8 cellular contexts compared by ENCODE assay signal in the genomic region with DNA sequence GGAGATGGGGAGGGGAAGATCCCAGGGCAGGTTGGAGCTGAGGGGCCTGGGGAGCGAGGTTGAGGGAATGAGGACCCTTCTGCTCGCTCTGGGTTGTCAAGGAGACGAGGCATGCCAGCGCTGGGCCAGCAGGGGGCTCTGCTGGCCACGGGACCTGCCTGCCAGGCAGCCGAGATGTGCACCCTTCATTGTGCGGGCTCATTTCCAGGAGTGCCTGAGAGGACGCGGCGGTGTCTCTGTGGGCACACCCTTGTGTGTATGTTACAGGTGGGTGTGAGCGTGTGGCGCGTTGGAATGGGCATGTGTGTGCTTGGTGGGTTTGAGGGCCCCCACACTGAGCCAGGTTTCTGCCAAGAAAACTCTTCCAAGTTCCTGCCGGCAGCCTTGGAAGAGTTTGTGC. TPM values are rescaled to one million over a fixed set of nuclear protein-coding genes. Genes with fewer than 3 reads are reported as not detected.
DNase-seq lines count a peak whose midpoint lies in the region; TF ChIP-seq lines count a peak whose summit lies in the region.

No MANE protein-coding gene starts in this region.

- H3K4me3 ChIP-seq in SK-N-SH (ENCODE audit: low read depth in 2 of 2, low read length in 1 of 2) (no peak overlapping the region; a peak in 1 of 4 replicates), left ventricle myocardium inferior (peak overlapping the region; percentile 22), retinal pigment epithelial cell (ENCODE audit: low read length) (no peak overlapping the region)

- H3K9me3 ChIP-seq in SK-N-SH (no peaks in the 10 kb centered on the region), left ventricle myocardium inferior (replicated peaks) (no peaks in the 10 kb centered on the region)

- intact Hi-C loops in left ventricle myocardium inferior (cut with micrococcal nuclease): no loop called here

- peaks cover 5% of the 10 kb centered on the region for H3K4me1 Mint-ChIP-seq in activated naive CD8-positive, alpha-beta T cell treated with anti-CD3 and anti-CD28 coated beads for 36 hours

- H3K4me1 ChIP-seq in SK-N-SH (ENCODE audit: control insufficient read depth in 1 of 2, insufficient read depth in 2 of 2, low read depth in 1 of 2, low read length in 1 of 2): peaks cover 10 to 17% of the 10 kb centered on the region in 2 experiments; a peak in 2 of 4 replicates
- H3K4me1 ChIP-seq in left ventricle myocardium inferior: peaks cover 87% of the 10 kb centered on the region

- H3K9ac ChIP-seq in SK-N-SH: no peak overlapping the region

- no peak overlapping the region for H3K4me3 Mint-ChIP-seq in activated naive CD8-positive, alpha-beta T cell treated with anti-CD3 and anti-CD28 coated beads for 36 hours

- no peak overlapping the region for H3K27ac Mint-ChIP-seq in activated naive CD8-positive, alpha-beta T cell treated with anti-CD3 and anti-CD28 coated beads for 36 hours

- CTCF ChIA-PET in SK-N-SH (lab: Yijun Ruan, JAX): interaction anchor here (0.6 to 12.8 kb wide), 32 partner anchors 8 to 226 kb away, joined by 3 to 146 read pairs (median 4); partner anchors contain the start of genes ARHGAP23 and SOCS7

- peak; percentile 71 for DNase-seq in EL
- peak; percentile 60 for DNase-seq in M059J (ENCODE audit: low read depth)
- DNase-seq in SK-N-SH: peak; percentile 91
- DNase-seq in activated naive CD8-positive, alpha-beta T cell treated with anti-CD3 and anti-CD28 coated beads for 36 hours: peak; percentile 69
- DNase-seq in left ventricle myocardium inferior: peak; percentile 72
- DNase-seq in retinal pigment epithelial cell (ENCODE audit: low read depth): no peak
- DNase-seq in 8988T: no peak
- DNase-seq in GF-D8 (lab: John Stamatoyannopoulos, UW): no peak

- no peaks in the 10 kb centered on the region for H3K27me3 ChIP-seq in SK-N-SH (ENCODE audit: insufficient read depth)
- no peaks in the 10 kb centered on the region for H3K27me3 ChIP-seq in left ventricle myocardium inferior (ENCODE audit: low read depth)

- H3K79me2 ChIP-seq in SK-N-SH (ENCODE audit: insufficient read depth): peaks cover 86% of the 10 kb centered on the region

- peaks cover 55% of the 10 kb centered on the region for H4K20me1 ChIP-seq in SK-N-SH (ENCODE audit: insufficient read depth)

- TF ChIP-seq CTCF in SK-N-SH (IDR thresholded peaks at IDR 0.05) (peak; percentile 94), left ventricle myocardium inferior (IDR thresholded peaks at IDR 0.05; ENCODE audit: borderline replicate concordance) (peak; percentile 94), retinal pigment epithelial cell (conservative IDR thresholded peaks at IDR 0.05; ENCODE audit: low read depth, low read length) (peak; percentile 96)

- POLR2A ChIA-PET in SK-N-SH (lab: Yijun Ruan, JAX): no interaction called here

- H2AFZ ChIP-seq in SK-N-SH (ENCODE audit: low read depth): no peak overlapping the region

- TF ChIP-seq RAD21 in SK-N-SH (IDR thresholded peaks at IDR 0.05; ENCODE audit: low read length): peak; percentile 97

- H3K27ac ChIP-seq in SK-N-SH (ENCODE audit: low read depth in 2 of 2, low read length in 1 of 2) (no peak overlapping the region), left ventricle myocardium inferior (replicated peaks) (peak overlapping the region; percentile 89)

- no peak for TF ChIP-seq EP300 in SK-N-SH (IDR thresholded peaks at IDR 0.05; ENCODE audit: borderline replicate concordance in 1 of 2, low read depth in 1 of 2, low read length in 1 of 2)

- WGBS in SK-N-SH (ENCODE audit: low lambda C conversion rate): 0% methylated on average over 5 of the region's 14 CpGs

- H3K9me2 ChIP-seq in SK-N-SH: no peaks in the 10 kb centered on the region

- H3K27me3 Mint-ChIP-seq in activated naive CD8-positive, alpha-beta T cell treated with anti-CD3 and anti-CD28 coated beads for 36 hours: peaks cover 4% of the 10 kb centered on the region

- H3K4me2 ChIP-seq in SK-N-SH: peak overlapping the region; percentile 41; the same call in 1 of the 2 replicates

- peaks cover 6% of the 10 kb centered on the region for H3F3A ChIP-seq in SK-N-SH (replicated peaks; ENCODE audit: insufficient read depth)

- H3K36me3 ChIP-seq in SK-N-SH (replicated peaks in 1 of 2; ENCODE audit: control insufficient read depth in 1 of 2, insufficient read depth in 2 of 2, low read length in 1 of 2) (peaks cover 0 to 8% of the 10 kb centered on the region in 2 experiments), left ventricle myocardium inferior (no peaks in the 10 kb centered on the region)

- no peaks in the 10 kb centered on the region for H3K9me3 Mint-ChIP-seq in activated naive CD8-positive, alpha-beta T cell treated with anti-CD3 and anti-CD28 coated beads for 36 hours

- no peaks in the 10 kb centered on the region for H3K36me3 Mint-ChIP-seq in activated naive CD8-positive, alpha-beta T cell treated with anti-CD3 and anti-CD28 coated beads for 36 hours

TF ChIP-seq in SK-N-SH, 30 proteins besides CTCF, POLR2A, EP300 and RAD21 (continues in another document):
- TF ChIP-seq TEAD4 (IDR thresholded peaks at IDR 0.05; ENCODE audit: borderline replicate concordance, insufficient read depth) (no peak), MAX (IDR thresholded peaks at IDR 0.05; ENCODE audit: low read depth) (no peak), POLR2AphosphoS5 (IDR thresholded peaks at IDR 0.05; ENCODE audit: low read depth, low read length) (no peak), NFIC (IDR thresholded peaks at IDR 0.05; ENCODE audit: borderline replicate concordance) (peak; percentile 10; the same call in 1 of the 2 replicates), PBX3 (IDR thresholded peaks at IDR 0.05) (no peak), FOSL2 (IDR thresholded peaks at IDR 0.05; ENCODE audit: borderline replicate concordance, low read depth) (no peak), TAF1 (IDR thresholded peaks at IDR 0.05; ENCODE audit: borderline replicate concordance, low read depth, low read length) (no peak), TCF12 (IDR thresholded peaks at IDR 0.05) (no peak), MEF2A (IDR thresholded peaks at IDR 0.05; ENCODE audit: borderline replicate concordance, low read depth) (no peak), RCOR1 (IDR thresholded peaks at IDR 0.05; ENCODE audit: low read length) (no peak), SIN3A (IDR thresholded peaks at IDR 0.05; ENCODE audit: borderline replicate concordance, low read depth, low read length) (no peak), CHD2 (IDR thresholded peaks at IDR 0.05; ENCODE audit: low read length, partially characterized antibody) (peak; percentile 40), YY1 (IDR thresholded peaks at IDR 0.05; ENCODE audit: low read depth) (no peak), USF1 (IDR thresholded peaks at IDR 0.05; ENCODE audit: borderline replicate concordance, low read depth) (no peak), NRF1 (IDR thresholded peaks at IDR 0.05; ENCODE audit: low read depth, low read length) (peak; percentile 20; the same call in 1 of the 2 replicates)
- TF ChIP-seq, protein P1, sequence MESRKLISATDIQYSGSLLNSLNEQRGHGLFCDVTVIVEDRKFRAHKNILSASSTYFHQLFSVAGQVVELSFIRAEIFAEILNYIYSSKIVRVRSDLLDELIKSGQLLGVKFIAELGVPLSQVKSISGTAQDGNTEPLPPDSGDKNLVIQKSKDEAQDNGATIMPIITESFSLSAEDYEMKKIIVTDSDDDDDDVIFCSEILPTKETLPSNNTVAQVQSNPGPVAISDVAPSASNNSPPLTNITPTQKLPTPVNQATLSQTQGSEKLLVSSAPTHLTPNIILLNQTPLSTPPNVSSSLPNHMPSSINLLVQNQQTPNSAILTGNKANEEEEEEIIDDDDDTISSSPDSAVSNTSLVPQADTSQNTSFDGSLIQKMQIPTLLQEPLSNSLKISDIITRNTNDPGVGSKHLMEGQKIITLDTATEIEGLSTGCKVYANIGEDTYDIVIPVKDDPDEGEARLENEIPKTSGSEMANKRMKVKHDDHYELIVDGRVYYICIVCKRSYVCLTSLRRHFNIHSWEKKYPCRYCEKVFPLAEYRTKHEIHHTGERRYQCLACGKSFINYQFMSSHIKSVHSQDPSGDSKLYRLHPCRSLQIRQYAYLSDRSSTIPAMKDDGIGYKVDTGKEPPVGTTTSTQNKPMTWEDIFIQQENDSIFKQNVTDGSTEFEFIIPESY (IDR thresholded peaks at IDR 0.05; ENCODE audit: borderline replicate concordance, low read depth): no peak

RNA-seq across cellular contexts. Expression of gene ARHGAP23, which starts 15.9 kb away (rescaled TPM):
- total RNA-seq in M059J (2014; rRNA removed; shearing (Covaris generic)): 8.5 and 32.0 TPM in 2 replicates
- 10.6 and 19.2 TPM in 2 replicates for polyA plus RNA-seq in SK-N-SH (2012; rRNA removed)
- 14.2 and 19.1 TPM in 2 replicates for polyA plus RNA-seq in SK-N-SH (2012; cell fraction: cytosol; rRNA removed)
- polyA plus RNA-seq in SK-N-SH (2012; cell fraction: nucleus; rRNA removed): 31.5 and 36.7 TPM in 2 replicates
- under 1 TPM; 0.08 to 0.66 TPM for total RNA-seq in activated naive CD8-positive, alpha-beta T cell treated with anti-CD3 and anti-CD28 coated beads for 36 hours
- 60.8 TPM for total RNA-seq in left ventricle myocardium inferior

Comparison
In these comparisons a context has a peak if more than half of its experiments do, and no peak if none do; other contexts are left out.
1. DNase-seq: peak in EL (single experiment), M059J (single experiment), SK-N-SH (single experiment), activated naive CD8-positive, alpha-beta T cell treated with anti-CD3 and anti-CD28 coated beads for 36 hours (single experiment) and left ventricle myocardium inferior (single experiment); none in retinal pigment epithelial cell (single experiment), 8988T (single experiment) and GF-D8 (single experiment).
2. Peak in every context shown above with its lines, with median percentiles within 50 percentile points of each other: CTCF ChIP-seq.